In the genomic region with DNA sequence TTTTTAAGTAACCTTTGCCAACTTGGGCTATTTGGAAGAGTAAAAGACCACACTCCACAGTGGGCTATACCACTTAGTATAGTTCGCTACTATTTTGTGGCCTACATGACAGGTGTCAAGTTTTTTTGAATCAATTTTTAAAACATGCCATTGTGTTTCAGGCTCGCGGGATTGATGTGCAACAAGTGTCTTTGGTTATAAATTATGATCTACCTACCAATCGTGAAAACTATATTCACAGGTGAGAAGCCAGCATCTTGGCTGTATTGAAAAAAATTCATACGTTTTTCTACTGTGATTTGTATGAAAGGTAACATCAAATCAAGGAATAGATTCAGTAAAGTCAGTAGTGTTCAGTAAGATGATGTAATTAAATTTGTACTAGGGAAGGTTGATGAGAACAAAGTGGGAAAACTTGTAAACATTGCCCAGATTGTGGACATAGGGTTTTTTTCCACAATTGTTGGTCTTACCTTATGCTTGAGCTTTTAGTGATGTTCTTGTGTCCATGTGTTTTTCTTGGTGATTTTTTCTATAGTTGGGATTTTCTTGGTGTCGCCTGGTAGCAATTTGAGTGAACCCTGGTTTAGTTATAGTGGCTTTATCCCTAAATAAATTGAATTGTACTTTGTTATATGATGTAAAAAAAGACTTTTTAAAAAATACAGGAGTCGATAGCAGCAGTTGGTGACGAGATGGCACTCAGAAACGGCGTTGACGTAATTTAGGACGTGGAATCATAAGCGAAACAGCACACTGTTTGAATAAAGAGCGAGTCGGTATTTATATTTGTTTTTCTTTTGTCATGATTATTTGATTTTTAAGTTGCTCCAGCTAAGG, we compare ENCODE assay signal across 10 cellular contexts. TPM values are rescaled to one million over a fixed set of nuclear protein-coding genes. Genes with fewer than 3 reads are reported as not detected.
DNase-seq lines count a peak whose midpoint lies in the region; ATAC-seq and TF ChIP-seq lines count a peak whose summit lies in the region.
"Had no signal": no experiment of that assay in that cellular context is flagged by ENCODE, and none has a peak within 500 bp of the region (broad histone marks: within the 10 kb centered on the region; RNA-seq: fewer than 3 reads in every experiment).

No MANE protein-coding gene starts in this region.

- peak overlapping the region; percentile 92 to 97 for H3K4me3 Mint-ChIP-seq in activated T-cell treated with anti-CD3 and anti-CD28 coated beads, Interleukin-2, amount 50 U/mL, for 72 hours
- peak overlapping the region; percentile 99 for H3K4me3 Mint-ChIP-seq in endodermal cell
- H3K4me3 Mint-ChIP-seq in stimulated activated memory B cell treated with anti-CD40 and anti-IgM and Interleukin-4, amounts not matched to agents 10 μg/mL and 1 μg/mL and 100 μg/mL, for 72 hours = peak overlapping the region; percentile 99

- H3K4me1 ChIP-seq in endodermal cell (ENCODE audit: control insufficient read depth, insufficient read depth, low read length) = no peaks in the 10 kb centered on the region
- H3K4me1 ChIP-seq in stomach = peaks cover 40 to 62% (median 51%) of the 10 kb centered on the region in 4 donors

- peak overlapping the region; percentile 99 for H3K27ac Mint-ChIP-seq in activated T-cell treated with anti-CD3 and anti-CD28 coated beads, Interleukin-2, amount 50 U/mL, for 72 hours
- peak overlapping the region; percentile 17 for H3K27ac Mint-ChIP-seq in endodermal cell
- H3K27ac Mint-ChIP-seq in stimulated activated memory B cell treated with anti-CD40 and anti-IgM and Interleukin-4, amounts not matched to agents 10 μg/mL and 1 μg/mL and 100 μg/mL, for 72 hours = peak overlapping the region; percentile 100

- no peak for TF ChIP-seq EP300 in stomach (IDR thresholded peaks at IDR 0.05)

- peaks cover 69% of the 10 kb centered on the region for H3K4me1 Mint-ChIP-seq in activated T-cell treated with anti-CD3 and anti-CD28 coated beads, Interleukin-2, amount 50 U/mL, for 72 hours (ENCODE audit: low read depth)
- peaks cover 15% of the 10 kb centered on the region for H3K4me1 Mint-ChIP-seq in endodermal cell
- H3K4me1 Mint-ChIP-seq in stimulated activated memory B cell treated with anti-CD40 and anti-IgM and Interleukin-4, amounts not matched to agents 10 μg/mL and 1 μg/mL and 100 μg/mL, for 72 hours = peaks cover 53% of the 10 kb centered on the region

- TF ChIP-seq POLR2A in stomach (IDR thresholded peaks at IDR 0.05) = no peak

- peak overlapping the region; percentile 100 for H3K9ac ChIP-seq in endodermal cell (ENCODE audit: extremely low read depth, low read length, poor library complexity, severe bottlenecking)

- ATAC-seq in activated T-cell treated with anti-CD3 and anti-CD28 coated beads, Interleukin-2, amount 50 U/mL, for 72 hours (replicated peaks in 1 of 2) = no peak
- ATAC-seq in stimulated activated memory B cell treated with anti-CD40 and anti-IgM and Interleukin-4, amounts not matched to agents 10 μg/mL and 1 μg/mL and 100 μg/mL, for 72 hours = no peak
- ATAC-seq in esophagus mucosa (no peak), left lobe of liver (no peak)

- no peaks in the 10 kb centered on the region for H3K27me3 ChIP-seq in endodermal cell (ENCODE audit: control insufficient read depth, insufficient read depth, low read length, poor library complexity, severe bottlenecking)
- H3K27me3 ChIP-seq in stomach = no peaks in the 10 kb centered on the region

- no peaks in the 10 kb centered on the region for H3K9me3 ChIP-seq in endodermal cell (ENCODE audit: control insufficient read depth, low read length)
- H3K9me3 ChIP-seq in stomach = no peaks in the 10 kb centered on the region
- H3K9me3 ChIP-seq: thoracic aorta had no signal

- H3K4me3 ChIP-seq in endodermal cell (ENCODE audit: low read length) = peak overlapping the region; percentile 94
- peak overlapping the region in 2 of 4 donors; percentile 74 to 98 for H3K4me3 ChIP-seq in stomach

- WGBS in endodermal cell (ENCODE audit: insufficient coverage in 1 of 2, insufficient read length in 1 of 2), 2 experiments = 93 to 96% methylated on average over 14 to 15 of the region's 15 CpGs
- WGBS in stomach, 5 donors = 33 to 49% (median 45%) methylated on average over 15 of the region's 15 CpGs

- TF ChIP-seq CTCF in endodermal cell (conservative IDR thresholded peaks at IDR 0.05) = no peak
- TF ChIP-seq CTCF in stomach (IDR thresholded peaks at IDR 0.05) = no peak

- peaks cover 47 to 76% of the 10 kb centered on the region in 2 donors for H3K36me3 Mint-ChIP-seq in activated T-cell treated with anti-CD3 and anti-CD28 coated beads, Interleukin-2, amount 50 U/mL, for 72 hours (ENCODE audit: insufficient read depth in 2 of 2)
- peaks cover 71% of the 10 kb centered on the region for H3K36me3 Mint-ChIP-seq in endodermal cell (ENCODE audit: low read depth)
- peaks cover 64% of the 10 kb centered on the region for H3K36me3 Mint-ChIP-seq in stimulated activated memory B cell treated with anti-CD40 and anti-IgM and Interleukin-4, amounts not matched to agents 10 μg/mL and 1 μg/mL and 100 μg/mL, for 72 hours

- no peak overlapping the region for H3K27ac ChIP-seq in endodermal cell (ENCODE audit: low read depth, low read length)
- H3K27ac ChIP-seq in stomach = peak overlapping the region in 1 of 5 donors; percentile 16
- H3K27ac ChIP-seq: thoracic aorta had no signal

- no peak for DNase-seq in activated T-cell treated with anti-CD3 and anti-CD28 coated beads, Interleukin-2, amount 50 U/mL, for 72 hours
- DNase-seq in activated T-cell treated with anti-CD3 and anti-CD28 coated beads for 4 hours (no peak), endodermal cell (no peak), left lobe of liver (ENCODE audit: low spot score) (no peak), stomach (no peak)
- DNase-seq: COR-L47 had no signal

- H3K36me3 ChIP-seq in endodermal cell (ENCODE audit: control insufficient read depth, insufficient read depth, low read length) = peaks cover 81% of the 10 kb centered on the region
- H3K36me3 ChIP-seq in stomach = peaks cover 58 to 82% (median 72%) of the 10 kb centered on the region in 4 donors

- no peaks in the 10 kb centered on the region for H3K27me3 Mint-ChIP-seq in activated T-cell treated with anti-CD3 and anti-CD28 coated beads, Interleukin-2, amount 50 U/mL, for 72 hours (ENCODE audit: low read depth)
- H3K27me3 Mint-ChIP-seq in endodermal cell (ENCODE audit: insufficient read depth) = no peaks in the 10 kb centered on the region
- H3K27me3 Mint-ChIP-seq in stimulated activated memory B cell treated with anti-CD40 and anti-IgM and Interleukin-4, amounts not matched to agents 10 μg/mL and 1 μg/mL and 100 μg/mL, for 72 hours = no peaks in the 10 kb centered on the region

- H3K9me3 Mint-ChIP-seq in activated T-cell treated with anti-CD3 and anti-CD28 coated beads, Interleukin-2, amount 50 U/mL, for 72 hours = no peaks in the 10 kb centered on the region
- H3K9me3 Mint-ChIP-seq in endodermal cell = no peaks in the 10 kb centered on the region
- H3K9me3 Mint-ChIP-seq in stimulated activated memory B cell treated with anti-CD40 and anti-IgM and Interleukin-4, amounts not matched to agents 10 μg/mL and 1 μg/mL and 100 μg/mL, for 72 hours = no peaks in the 10 kb centered on the region

- intact Hi-C loops in stomach (cut with DNase I; ENCODE audit: low total_unique reads) = loop anchor here (10.0 kb wide), 1 partner anchor 213 kb away; a partner anchor contains a TSS

TF ChIP-seq in PFSK-1, 5 proteins besides CTCF, POLR2A, EP300 and RAD21:
- no peak for TF ChIP-seq SIN3A (IDR thresholded peaks at IDR 0.05; ENCODE audit: borderline replicate concordance, insufficient read depth, low read length)
- peak; percentile 3 for TF ChIP-seq POLR2AphosphoS5 (IDR thresholded peaks at IDR 0.05; ENCODE audit: low read depth, low read length)

RNA-seq across cellular contexts. Expression of a gene that starts 4.5 kb away (rescaled TPM):
- 100 to 1,000 TPM; 353 to 492 TPM for total RNA-seq in activated T-cell treated with anti-CD3 and anti-CD28 coated beads, Interleukin-2, amount 50 U/mL, for 72 hours
- polyA plus RNA-seq in PFSK-1 (2012; ENCODE audit: insufficient read length, low read depth) = 104 TPM
- 100 to 1,000 TPM; 329 TPM for total RNA-seq in endodermal cell
- polyA plus RNA-seq in endodermal cell (2013, experiment 1 of 2) = 599 TPM
- 546 TPM for polyA plus RNA-seq in endodermal cell (2013, experiment 2 of 2)
- 118 TPM for total RNA-seq in esophagus mucosa
- 143 TPM for total RNA-seq in left lobe of liver
- 1,000 to 10,000 TPM in 1 of 5 donors, 100 to 1,000 TPM in 4; 165 to 1,058 (median 464) TPM for total RNA-seq in stomach
- 100 to 1,000 TPM; 313 to 569 (median 319) TPM for polyA plus RNA-seq in stomach

RNA-seq across cellular contexts. Expression of a gene that starts 18.4 kb away (rescaled TPM):
- total RNA-seq in activated T-cell treated with anti-CD3 and anti-CD28 coated beads, Interleukin-2, amount 50 U/mL, for 72 hours = 100 to 1,000 TPM; 112 to 141 TPM
- 23.4 TPM for polyA plus RNA-seq in PFSK-1 (2012; ENCODE audit: insufficient read length, low read depth)
- total RNA-seq in endodermal cell (100 to 1,000 TPM in 1 of 2 donors, 10 to 100 TPM in 1; 57.6 to 111 TPM), esophagus mucosa (18.2 TPM), left lobe of liver (7.1 TPM), stomach (100 to 1,000 TPM in 1 of 5 donors, 10 to 100 TPM in 2, 1 to 10 TPM in 1, not detected in 1; 3.2 to 121 (median 28.4) TPM)
- 105 TPM for polyA plus RNA-seq in endodermal cell (2013, experiment 1 of 2)
- polyA plus RNA-seq in endodermal cell (2013, experiment 2 of 2) = 92.0 TPM
- polyA plus RNA-seq in stomach = 10 to 100 TPM; 13.1 to 25.2 (median 21.2) TPM

RNA-seq across cellular contexts. Expression of a gene that starts 54.6 kb away (rescaled TPM):
- under 1 TPM in 1 of 2 donors, not detected in 1; 0.05 TPM for total RNA-seq in activated T-cell treated with anti-CD3 and anti-CD28 coated beads, Interleukin-2, amount 50 U/mL, for 72 hours
- polyA plus RNA-seq in PFSK-1 (2012; ENCODE audit: insufficient read length, low read depth) = not detected
- total RNA-seq in endodermal cell = not detected
- not detected for polyA plus RNA-seq in endodermal cell (2013, experiment 1 of 2)
- not detected for polyA plus RNA-seq in endodermal cell (2013, experiment 2 of 2)
- total RNA-seq in esophagus mucosa = 0.08 TPM
- not detected for total RNA-seq in left lobe of liver
- total RNA-seq in stomach = 10 to 100 TPM in 1 of 5 donors, 1 to 10 TPM in 2, under 1 TPM in 1, not detected in 1; under 0.01 to 11.1 (median 6.5) TPM
- 1 to 10 TPM in 1 of 3 donors, under 1 TPM in 2; 0.13 to 1.4 (median 0.25) TPM for polyA plus RNA-seq in stomach

Comparison
In these comparisons a context has a peak if more than half of its experiments do, and no peak if none do; other contexts are left out.
1. H3K27ac Mint-ChIP-seq: peak in every context shown above with its lines; median percentile 100 in stimulated activated memory B cell treated with anti-CD40 and anti-IgM and Interleukin-4, amounts not matched to agents 10 μg/mL and 1 μg/mL and 100 μg/mL, for 72 hours; 99 in activated T-cell treated with anti-CD3 and anti-CD28 coated beads, Interleukin-2, amount 50 U/mL, for 72 hours; 17 in endodermal cell.